10 cellular contexts compared by ENCODE assay signal in genomic region chr1:236502579-236502971, GRCh38. TPM values are rescaled to one million over a fixed set of nuclear protein-coding genes. Genes with fewer than 3 reads are reported as not detected.
DNase-seq lines count a peak whose midpoint lies in the region; ATAC-seq and TF ChIP-seq lines count a peak whose summit lies in the region.
"Had no signal": no experiment of that assay in that cellular context is flagged by ENCODE, and none has a peak within 500 bp of the region (broad histone marks: within the 10 kb centered on the region; RNA-seq: fewer than 3 reads in every experiment).

No MANE protein-coding gene starts in this region.

- H3K36me3 ChIP-seq in kidney epithelial cell (ENCODE audit: control insufficient read depth, insufficient read depth, low read length) (no peaks in the 10 kb centered on the region), subcutaneous abdominal adipose tissue (ENCODE audit: control insufficient read depth in 5 of 5, insufficient read depth in 5 of 5, low read length in 5 of 5) (no peaks in the 10 kb centered on the region)

- H3K4me3 ChIP-seq in kidney epithelial cell (ENCODE audit: low read depth, low read length) (no peak overlapping the region), subcutaneous abdominal adipose tissue (ENCODE audit: low read depth in 1 of 5, low read length in 5 of 5) (peak overlapping the region; percentile 50 to 71 (median 61))

- H3K27me3 Mint-ChIP-seq in activated naive CD4-positive, alpha-beta T cell treated with anti-CD3 and anti-CD28 coated beads for 36 hours (ENCODE audit: low read depth): no peaks in the 10 kb centered on the region
- peaks cover 2% of the 10 kb centered on the region for H3K27me3 Mint-ChIP-seq in activated naive CD8-positive, alpha-beta T cell

- no peaks in the 10 kb centered on the region for H3K9me3 Mint-ChIP-seq in activated naive CD4-positive, alpha-beta T cell treated with anti-CD3 and anti-CD28 coated beads for 36 hours
- no peaks in the 10 kb centered on the region for H3K9me3 Mint-ChIP-seq in activated naive CD8-positive, alpha-beta T cell (ENCODE audit: low read depth)
- H3K9me3 Mint-ChIP-seq: CD14-positive monocyte had no signal

- no peaks in the 10 kb centered on the region for H3K36me3 Mint-ChIP-seq in activated naive CD4-positive, alpha-beta T cell treated with anti-CD3 and anti-CD28 coated beads for 36 hours (ENCODE audit: low read depth)
- no peaks in the 10 kb centered on the region for H3K36me3 Mint-ChIP-seq in activated naive CD8-positive, alpha-beta T cell
- H3K36me3 Mint-ChIP-seq: CD14-positive monocyte had no signal

- H3K27ac Mint-ChIP-seq in activated naive CD4-positive, alpha-beta T cell treated with anti-CD3 and anti-CD28 coated beads for 36 hours: no peak overlapping the region
- no peak overlapping the region for H3K27ac Mint-ChIP-seq in activated naive CD8-positive, alpha-beta T cell

- H3K4me1 Mint-ChIP-seq in activated naive CD4-positive, alpha-beta T cell treated with anti-CD3 and anti-CD28 coated beads for 36 hours (ENCODE audit: low read depth): peaks cover 10% of the 10 kb centered on the region
- H3K4me1 Mint-ChIP-seq in activated naive CD8-positive, alpha-beta T cell (ENCODE audit: low read depth): peaks cover 12% of the 10 kb centered on the region

- H3K4me3 Mint-ChIP-seq in activated naive CD4-positive, alpha-beta T cell treated with anti-CD3 and anti-CD28 coated beads for 36 hours: peak overlapping the region; percentile 10
- H3K4me3 Mint-ChIP-seq in activated naive CD8-positive, alpha-beta T cell: peak overlapping the region; percentile 59

- intact Hi-C loops in activated naive CD4-positive, alpha-beta T cell treated with anti-CD3 and anti-CD28 coated beads for 36 hours (cut with micrococcal nuclease): no loop called here

- ATAC-seq in HG03457 (IDR thresholded peaks at IDR 0.05; ENCODE audit: unreplicated experiment): no peak
- ATAC-seq in GM18909 (IDR thresholded peaks at IDR 0.05; ENCODE audit: poor library complexity, unreplicated experiment): no peak

- no peaks in the 10 kb centered on the region for H3K9me3 ChIP-seq in subcutaneous abdominal adipose tissue (ENCODE audit: control insufficient read depth in 5 of 5, low read length in 5 of 5)

- peak overlapping the region; percentile 97 for H3K27ac ChIP-seq in subcutaneous abdominal adipose tissue (ENCODE audit: low read depth, low read length)

- H3K27me3 ChIP-seq in kidney epithelial cell (ENCODE audit: control insufficient read depth, insufficient read depth, low read length): no peaks in the 10 kb centered on the region
- H3K27me3 ChIP-seq in subcutaneous abdominal adipose tissue (ENCODE audit: control insufficient read depth in 5 of 5, insufficient read depth in 4 of 5, low read length in 5 of 5): no peaks in the 10 kb centered on the region

- no peak for TF ChIP-seq CTCF in kidney epithelial cell (IDR thresholded peaks at IDR 0.05; ENCODE audit: insufficient read depth, low read length, poor library complexity, severe bottlenecking)

- CTCF ChIA-PET in activated naive CD4-positive, alpha-beta T cell treated with anti-CD3 and anti-CD28 coated beads for 36 hours (lab: Charles Lee): interaction anchor here (0.6 to 1.1 kb wide), 3 partner anchors 174 to 393 kb away, joined by 3 to 4 read pairs (median 3); no protein-coding TSS in a partner anchor

- no peak for DNase-seq in activated naive CD4-positive, alpha-beta T cell treated with anti-CD3 and anti-CD28 coated beads for 36 hours
- no peak for DNase-seq in activated naive CD4-positive, alpha-beta T cell treated with Interleukin-2 at 50 U/mL for 16 hours
- DNase-seq in kidney epithelial cell (ENCODE audit: low read depth): peak; percentile 60
- no peak for DNase-seq in Kasumi-1 (lab: John Stamatoyannopoulos, UW)
- DNase-seq: NCI-H187 treated with DMSO at 0.1 percent for 48 hours had no signal

- H3K4me1 ChIP-seq in subcutaneous abdominal adipose tissue (ENCODE audit: control insufficient read depth in 5 of 5, insufficient read depth in 5 of 5, low read length in 5 of 5): peaks cover 0 to 24% (median 10%) of the 10 kb centered on the region in 5 donors

- peak overlapping the region in 3 of 5 donors; percentile 10 to 82 (median 72) for H3K9ac ChIP-seq in subcutaneous abdominal adipose tissue (ENCODE audit: low read length in 5 of 5)

RNA-seq across cellular contexts. Expression of gene LGALS8, which starts 21.2 kb away (rescaled TPM):
- 10 to 100 TPM; 78.6 to 89.4 TPM for total RNA-seq in activated naive CD4-positive, alpha-beta T cell treated with anti-CD3 and anti-CD28 coated beads for 36 hours
- total RNA-seq in kidney epithelial cell: 53.6 and 62.0 TPM in 2 replicates
